1 cellular context compared by ENCODE assay signal in genomic region chr12:93530358-93530757, GRCh38.
TF ChIP-seq lines count a peak whose summit lies in the region.

No MANE protein-coding gene starts in this region.

TF ChIP-seq in GM23338, 12 proteins besides CTCF, POLR2A, EP300 and RAD21 (continued from another document):
- TF ChIP-seq ZNF462 (CRISPR knock-in tag; IDR thresholded peaks at IDR 0.05), result no peak
- TF ChIP-seq STAT1 (IDR thresholded peaks at IDR 0.05; ENCODE audit: unreplicated experiment), result no peak
- TF ChIP-seq ZNF331 (CRISPR knock-in tag; IDR thresholded peaks at IDR 0.05; ENCODE audit: low read depth), result no peak
- TF ChIP-seq ETS1 (IDR thresholded peaks at IDR 0.05), result no peak
TF ChIP-seq in GM23338: peak in this region for 0.
